1 cellular context compared by ENCODE assay signal in genomic region chr2:219388845-219389156, GRCh38.
TF ChIP-seq lines count a peak whose summit lies in the region.

No MANE protein-coding gene starts in this region.

TF ChIP-seq in H1, 55 proteins besides CTCF, POLR2A, EP300 and RAD21:
- TF ChIP-seq MAFK (IDR thresholded peaks at IDR 0.05; ENCODE audit: low read depth, low read length) (no peak), SRF (IDR thresholded peaks at IDR 0.05; ENCODE audit: low read depth, low read length) (no peak), CEBPB (IDR thresholded peaks at IDR 0.05; ENCODE audit: low read depth, low read length) (no peak), HDAC6 (IDR thresholded peaks at IDR 0.05; ENCODE audit: low read depth, low read length) (no peak), SIRT6 (IDR thresholded peaks at IDR 0.05; ENCODE audit: low read length) (no peak)
- TF ChIP-seq, protein P1, sequence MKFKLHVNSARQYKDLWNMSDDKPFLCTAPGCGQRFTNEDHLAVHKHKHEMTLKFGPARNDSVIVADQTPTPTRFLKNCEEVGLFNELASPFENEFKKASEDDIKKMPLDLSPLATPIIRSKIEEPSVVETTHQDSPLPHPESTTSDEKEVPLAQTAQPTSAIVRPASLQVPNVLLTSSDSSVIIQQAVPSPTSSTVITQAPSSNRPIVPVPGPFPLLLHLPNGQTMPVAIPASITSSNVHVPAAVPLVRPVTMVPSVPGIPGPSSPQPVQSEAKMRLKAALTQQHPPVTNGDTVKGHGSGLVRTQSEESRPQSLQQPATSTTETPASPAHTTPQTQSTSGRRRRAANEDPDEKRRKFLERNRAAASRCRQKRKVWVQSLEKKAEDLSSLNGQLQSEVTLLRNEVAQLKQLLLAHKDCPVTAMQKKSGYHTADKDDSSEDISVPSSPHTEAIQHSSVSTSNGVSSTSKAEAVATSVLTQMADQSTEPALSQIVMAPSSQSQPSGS (IDR thresholded peaks at IDR 0.05; ENCODE audit: low read length) = no peak
